In genomic region chr9:115556432-115556831, GRCh38 we compare ENCODE assay signal across 28 cellular contexts.
DNase-seq lines count a peak whose midpoint lies in the region; FAIRE-seq and TF ChIP-seq lines count a peak whose summit lies in the region.
"Had no signal": no experiment of that assay in that cellular context is flagged by ENCODE, and none has a peak within 500 bp of the region (broad histone marks: within the 10 kb centered on the region; RNA-seq: fewer than 3 reads in every experiment).

No MANE protein-coding gene starts in this region.

- WGBS in endodermal cell (ENCODE audit: insufficient coverage in 1 of 2, insufficient read length in 1 of 2), 2 experiments = 52 to 60% methylated on average over 1 of the region's 1 CpG
- no CpG with 5 or more reads among the region's 1 CpG for WGBS in trophoblast cell (ENCODE audit: extremely low coverage, insufficient coverage, insufficient read length)
- WGBS in lower leg skin, 2 donors = 0 to 83% methylated on average over 1 of the region's 1 CpG

- H3K9me3 ChIP-seq in BLaER1 (peaks cover 23% of the 10 kb centered on the region), HEK293 (ENCODE audit: control insufficient read depth, insufficient read depth, low read depth, low read length) (no peaks in the 10 kb centered on the region), endodermal cell (ENCODE audit: control insufficient read depth, low read length) (peaks cover 40% of the 10 kb centered on the region), trophoblast cell (ENCODE audit: insufficient read depth, low read depth, low read length) (peaks cover 6% of the 10 kb centered on the region)

- TF ChIP-seq CTCF in HEK293 (tag by site-specific recombination; IDR thresholded peaks at IDR 0.05) (no peak), endodermal cell (conservative IDR thresholded peaks at IDR 0.05) (no peak), lower leg skin (IDR thresholded peaks at IDR 0.05) (no peak), nephron progenitor cell (IDR thresholded peaks at IDR 0.05) (no peak)

- intact Hi-C loops in lower leg skin (cut with DNase I; ENCODE audit: low total_unique reads) = no loop called here

- no peak overlapping the region for H3K27ac Mint-ChIP-seq in endodermal cell
- no peak overlapping the region for H3K27ac Mint-ChIP-seq in nephron progenitor cell
- H3K27ac Mint-ChIP-seq: B cell; CD14-positive monocyte; CD4-positive, alpha-beta memory T cell; CD4-positive, CD25-positive, alpha-beta regulatory T cell; CD8-positive, alpha-beta memory T cell had no signal

- FAIRE-seq in HTR-8/SVneo (lab: Jason Lieb, UNC) = no peak
- FAIRE-seq: A204.1, GM12878, GM12892, GM18507 had no signal

- H2BK5ac ChIP-seq in trophoblast cell (ENCODE audit: low read depth, low read length, poor library complexity) = no peak overlapping the region

- no peaks in the 10 kb centered on the region for H3K36me3 ChIP-seq in BLaER1
- H3K36me3 ChIP-seq in HEK293 (ENCODE audit: control insufficient read depth in 2 of 2, insufficient read depth in 1 of 2, low read length in 2 of 2) = no peaks in the 10 kb centered on the region
- no peaks in the 10 kb centered on the region for H3K36me3 ChIP-seq in endodermal cell (ENCODE audit: control insufficient read depth, insufficient read depth, low read length)
- no peaks in the 10 kb centered on the region for H3K36me3 ChIP-seq in trophoblast cell (ENCODE audit: control insufficient read depth in 1 of 2, insufficient read depth in 2 of 2, low read length in 2 of 2)

- no peak overlapping the region for H3K4me3 Mint-ChIP-seq in endodermal cell
- H3K4me3 Mint-ChIP-seq in nephron progenitor cell = no peak overlapping the region
- H3K4me3 Mint-ChIP-seq: B cell; CD14-positive monocyte; CD4-positive, alpha-beta memory T cell; CD4-positive, CD25-positive, alpha-beta regulatory T cell; CD8-positive, alpha-beta memory T cell had no signal

- no peaks in the 10 kb centered on the region for H3K4me1 ChIP-seq in BLaER1
- H3K4me1 ChIP-seq in HEK293 (ENCODE audit: control insufficient read depth, insufficient read depth, low read length) = no peaks in the 10 kb centered on the region
- no peaks in the 10 kb centered on the region for H3K4me1 ChIP-seq in endodermal cell (ENCODE audit: control insufficient read depth, insufficient read depth, low read length)
- no peaks in the 10 kb centered on the region for H3K4me1 ChIP-seq in trophoblast cell (ENCODE audit: control insufficient read depth in 1 of 2, insufficient read depth in 2 of 2, low read length in 2 of 2)

- H3K18ac ChIP-seq in trophoblast cell (ENCODE audit: low read length) = no peak overlapping the region

- H2AK5ac ChIP-seq in trophoblast cell (ENCODE audit: low read length) = no peak overlapping the region

- no peak overlapping the region for H3K4ac ChIP-seq in trophoblast cell (ENCODE audit: low read depth, low read length)

- H4K20me1 ChIP-seq in BLaER1 = no peaks in the 10 kb centered on the region

- no peaks in the 10 kb centered on the region for H3K27me3 Mint-ChIP-seq in endodermal cell (ENCODE audit: insufficient read depth)
- peaks cover 2% of the 10 kb centered on the region for H3K27me3 Mint-ChIP-seq in nephron progenitor cell (ENCODE audit: low read depth, poor library complexity)
- H3K27me3 Mint-ChIP-seq: B cell; CD4-positive, CD25-positive, alpha-beta regulatory T cell had no signal

- DNase-seq in endodermal cell (no peak), trophoblast cell (no peak), lower leg skin (ENCODE audit: low spot score in 2 of 2) (no peak), putamen (ENCODE audit: low spot score) (no peak), nephron progenitor cell (no peak), HTR-8/SVneo (ENCODE audit: insufficient read length, low spot score) (no peak)
- DNase-seq: 8988T; AML-193; C1 segment of cervical spinal cord; CD4-positive, alpha-beta memory T cell; CD4-positive, CD25-positive, alpha-beta regulatory T cell; CD8-positive, alpha-beta memory T cell; COR-L47; DMS 273 treated with DMSO at 0.1 percent for 48 hours; DMS153; DMS53; DMS79; DND-41; EL; GDM1 had no signal

- H3K9ac ChIP-seq in BLaER1 = no peak overlapping the region
- H3K9ac ChIP-seq in endodermal cell (ENCODE audit: extremely low read depth, low read length, poor library complexity, severe bottlenecking) = no peak overlapping the region
- H3K9ac ChIP-seq in trophoblast cell (ENCODE audit: low read length) = no peak overlapping the region

- H3K4me2 ChIP-seq in BLaER1 (no peak overlapping the region), trophoblast cell (ENCODE audit: low read length) (no peak overlapping the region)

- no peak overlapping the region for H3K14ac ChIP-seq in trophoblast cell (ENCODE audit: low read length)

- no peak overlapping the region for H3K23ac ChIP-seq in trophoblast cell (ENCODE audit: low read length)

- H3K9me3 Mint-ChIP-seq in endodermal cell (peaks cover 38% of the 10 kb centered on the region), nephron progenitor cell (peaks cover 37% of the 10 kb centered on the region)

- no peak overlapping the region for H4K8ac ChIP-seq in trophoblast cell (ENCODE audit: low read depth, low read length)

- H2AFZ ChIP-seq in trophoblast cell (ENCODE audit: insufficient read depth, low read length, poor library complexity) = no peak overlapping the region

- no peak overlapping the region for H2BK12ac ChIP-seq in trophoblast cell (ENCODE audit: low read length)

- H3K79me1 ChIP-seq in trophoblast cell (ENCODE audit: low read length) = no peaks in the 10 kb centered on the region

- no peak overlapping the region for H4K91ac ChIP-seq in trophoblast cell (ENCODE audit: low read depth, low read length)

- H4K12ac ChIP-seq in trophoblast cell (ENCODE audit: low read depth, low read length) = no peak overlapping the region

- CTCF ChIA-PET in HEK293 (lab: Yijun Ruan, JAX) = no interaction called here

- H3K4me3 ChIP-seq in BLaER1 = 0 out of 2 replicates have a peak overlapping the region, but pooled peaks have one; percentile 7
- H3K4me3 ChIP-seq in HEK293 (ENCODE audit: low read depth, low read length) = no peak overlapping the region
- peak overlapping the region; percentile 34 for H3K4me3 ChIP-seq in endodermal cell (ENCODE audit: low read length)
- peak overlapping the region; percentile 23 for H3K4me3 ChIP-seq in trophoblast cell (ENCODE audit: low read depth, low read length)
- H3K4me3 ChIP-seq in lower leg skin (ENCODE audit: low read depth, poor library complexity, severe bottlenecking) = no peak overlapping the region
- H3K4me3 ChIP-seq: GM12878 had no signal

- no peak overlapping the region for H3K27ac ChIP-seq in BLaER1
- H3K27ac ChIP-seq in HEK293 (ENCODE audit: extremely low read depth, low read depth, low read length) = no peak overlapping the region
- H3K27ac ChIP-seq in endodermal cell (ENCODE audit: low read depth, low read length) = no peak overlapping the region
- no peak overlapping the region for H3K27ac ChIP-seq in trophoblast cell (ENCODE audit: low read depth, low read length)

- no peaks in the 10 kb centered on the region for H3K27me3 ChIP-seq in BLaER1
- no peaks in the 10 kb centered on the region for H3K27me3 ChIP-seq in endodermal cell (ENCODE audit: control insufficient read depth, insufficient read depth, low read length, poor library complexity, severe bottlenecking)
- no peaks in the 10 kb centered on the region for H3K27me3 ChIP-seq in trophoblast cell (ENCODE audit: insufficient read depth, low read length)

- H3K36me3 Mint-ChIP-seq in endodermal cell (ENCODE audit: low read depth) (peaks cover 12% of the 10 kb centered on the region), nephron progenitor cell (ENCODE audit: low read depth) (peaks cover 9% of the 10 kb centered on the region)
- H3K36me3 Mint-ChIP-seq: CD14-positive monocyte; CD4-positive, CD25-positive, alpha-beta regulatory T cell; CD8-positive, alpha-beta memory T cell had no signal

- H3K4me1 Mint-ChIP-seq in endodermal cell (no peaks in the 10 kb centered on the region), nephron progenitor cell (no peaks in the 10 kb centered on the region)
- H3K4me1 Mint-ChIP-seq: B cell; CD14-positive monocyte; CD4-positive, alpha-beta memory T cell; CD4-positive, CD25-positive, alpha-beta regulatory T cell; CD8-positive, alpha-beta memory T cell had no signal

- no peak for TF ChIP-seq POLR2A in lower leg skin (IDR thresholded peaks at IDR 0.05)

- POLR2A ChIA-PET in HEK293 (lab: Yijun Ruan, JAX) = no interaction called here

- H2BK120ac ChIP-seq in trophoblast cell (ENCODE audit: insufficient read depth, low read length, poor library complexity) = no peak overlapping the region

- no peaks in the 10 kb centered on the region for H3K79me2 ChIP-seq in trophoblast cell (ENCODE audit: control insufficient read depth, insufficient read depth, low read length, poor library complexity)

TF ChIP-seq in HEK293, 187 proteins besides CTCF, POLR2A, EP300 and RAD21:
- peak; percentile 94 for TF ChIP-seq ZNF585B (tag by site-specific recombination; IDR thresholded peaks at IDR 0.05)
- no peak for TF ChIP-seq ZNF707 (tag by site-specific recombination; IDR thresholded peaks at IDR 0.05)
- no peak for TF ChIP-seq ZNF175 (tag by site-specific recombination; IDR thresholded peaks at IDR 0.05)
- TF ChIP-seq TRIM28 (IDR thresholded peaks at IDR 0.05; ENCODE audit: borderline replicate concordance, low read length) = peak; percentile 87; the same call in 1 of the 2 replicates
- TF ChIP-seq ZNF155 (tag by site-specific recombination; IDR thresholded peaks at IDR 0.05) = no peak
- peak; percentile 91 for TF ChIP-seq SETDB1 (IDR thresholded peaks at IDR 0.05; ENCODE audit: insufficient read length, low read length)

Comparison
In these comparisons a context has a peak if more than half of its experiments do, and no peak if none do; other contexts are left out.
1. H3K4me3 ChIP-seq: peak in BLaER1 (single experiment), endodermal cell (single experiment) and trophoblast cell (single experiment); none in HEK293 (single experiment) and lower leg skin (single experiment).